20 cellular contexts compared by ENCODE assay signal in genomic region chr11:9200471-9200870, GRCh38.
"Had no signal": no experiment of that assay in that cellular context is flagged by ENCODE, and none has a peak within 500 bp of the region (broad histone marks: within the 10 kb centered on the region; RNA-seq: fewer than 3 reads in every experiment).

No MANE protein-coding gene starts in this region.

- H3K27ac ChIP-seq: colonic mucosa, hepatocyte, left lung, lower lobe of right lung, neutrophil, pancreas, sigmoid colon, stomach, thyroid gland, vagina had no signal

- DNase-seq: colonic mucosa; effector memory CD4-positive, alpha-beta T cell; kidney; left lung; lower lobe of right lung; natural killer cell; pancreas; retina; sigmoid colon; stimulated activated CD4-positive, alpha-beta T cell treated with anti-CD3 and anti-CD28 coated beads, Interleukin-2, amount 100 ng/mL, for 24 hours; stimulated activated CD4-positive, alpha-beta T cell treated with anti-CD3 and anti-CD28 coated beads, Interleukin-4, amount 100 ng/mL, for 24 hours; stimulated activated naive CD4-positive, alpha-beta T cell treated with Interleukin-2 at 50 U/mL for 16 hours; stomach; thyroid gland had no signal

- ATAC-seq: left lung; lower lobe of right lung; natural killer cell; pancreas; stimulated activated effector memory CD8-positive, alpha-beta T cell treated with anti-CD3 and anti-CD28 coated beads, Interleukin-12 subunit alpha, Interleukin-12 subunit beta, amount 100 ng/mL, for 72 hours had no signal

- H3K4me2 ChIP-seq: hepatocyte had no signal

- H3K36me3 ChIP-seq: colonic mucosa had no signal

- H2AFZ ChIP-seq: hepatocyte had no signal

- H3K27me3 ChIP-seq: colonic mucosa, hepatocyte, left lung, neutrophil, pancreas, sigmoid colon, stomach, thyroid gland, vagina had no signal

- H3K9me3 ChIP-seq: colonic mucosa, left lung, lower lobe of right lung, neutrophil, pancreas, sigmoid colon, stomach, thyroid gland, vagina had no signal

- H3K4me1 ChIP-seq: colonic mucosa, left lung, lower lobe of right lung, pancreas, stomach, thyroid gland, vagina had no signal

- FAIRE-seq: endometrium, frontal cortex, kidney, pancreas had no signal

- H3K4me3 ChIP-seq: colonic mucosa, hepatocyte, left lung, lower lobe of right lung, pancreas, sigmoid colon, stomach, thyroid gland, vagina had no signal
